Comparison of ENCODE assay signal across 11 cellular contexts in genomic region chr1:19478241-19478780, GRCh38. TPM values are rescaled to one million over a fixed set of nuclear protein-coding genes. Genes with fewer than 3 reads are reported as not detected.
DNase-seq lines count a peak whose midpoint lies in the region; ATAC-seq lines count a peak whose summit lies in the region.
"Had no signal": no experiment of that assay in that cellular context is flagged by ENCODE, and none has a peak within 500 bp of the region (broad histone marks: within the 10 kb centered on the region; RNA-seq: fewer than 3 reads in every experiment).

No MANE protein-coding gene starts in this region.

- H3K4me3 ChIP-seq in CD4-positive, CD25-positive, alpha-beta regulatory T cell (ENCODE audit: low read depth, low read length), result peak overlapping the region; percentile 78
- no peak overlapping the region for H3K4me3 ChIP-seq in GM23248

- H3K36me3 ChIP-seq in CD4-positive, CD25-positive, alpha-beta regulatory T cell (ENCODE audit: control insufficient read depth, insufficient read depth, low read length), result peaks cover 23% of the 10 kb centered on the region
- H3K36me3 ChIP-seq in GM23248 (ENCODE audit: low read depth), result peaks cover 6% of the 10 kb centered on the region; the same call in 1 of the 2 replicates

- no peaks in the 10 kb centered on the region for H3K9me3 ChIP-seq in CD4-positive, CD25-positive, alpha-beta regulatory T cell (ENCODE audit: control insufficient read depth in 2 of 2, low read length in 2 of 2)
- H3K9me3 ChIP-seq in GM23248 (ENCODE audit: low read depth), result no peaks in the 10 kb centered on the region

- no peak overlapping the region for H2AFZ ChIP-seq in GM23248

- peaks cover 99% of the 10 kb centered on the region for H3K4me1 ChIP-seq in CD4-positive, CD25-positive, alpha-beta regulatory T cell (ENCODE audit: control insufficient read depth, insufficient read depth, low read length, poor library complexity, severe bottlenecking)
- peaks cover 38% of the 10 kb centered on the region for H3K4me1 ChIP-seq in GM23248 (ENCODE audit: insufficient read depth)

- H3F3A ChIP-seq in GM23248 (ENCODE audit: insufficient read depth), result peaks cover 13% of the 10 kb centered on the region

- H3K4me1 Mint-ChIP-seq in CD4-positive, CD25-positive, alpha-beta regulatory T cell, result peaks cover 33 to 100% (median 81%) of the 10 kb centered on the region in 4 donors
- H3K4me1 Mint-ChIP-seq in activated naive CD8-positive, alpha-beta T cell treated with anti-CD3 and anti-CD28 coated beads for 36 hours, result peaks cover 85% of the 10 kb centered on the region
- peaks cover 69 to 83% of the 10 kb centered on the region in 2 donors for H3K4me1 Mint-ChIP-seq in natural killer cell treated with Interleukin-12 subunit alpha and Interleukin-12 subunit beta and Interleukin-15 and Interleukin-18, amount 100 ng/mL, for 72 hours (ENCODE audit: low read depth in 2 of 2)

- peak overlapping the region; percentile 94 to 99 (median 95) for H3K27ac Mint-ChIP-seq in CD4-positive, CD25-positive, alpha-beta regulatory T cell
- H3K27ac Mint-ChIP-seq in activated naive CD8-positive, alpha-beta T cell treated with anti-CD3 and anti-CD28 coated beads for 36 hours, result peak overlapping the region; percentile 96
- peak overlapping the region; percentile 96 to 97 for H3K27ac Mint-ChIP-seq in natural killer cell treated with Interleukin-12 subunit alpha and Interleukin-12 subunit beta and Interleukin-15 and Interleukin-18, amount 100 ng/mL, for 72 hours

- H3K4me3 Mint-ChIP-seq in CD4-positive, CD25-positive, alpha-beta regulatory T cell, result peak overlapping the region; percentile 85 to 94 (median 88)
- H3K4me3 Mint-ChIP-seq in activated naive CD8-positive, alpha-beta T cell treated with anti-CD3 and anti-CD28 coated beads for 36 hours, result peak overlapping the region; percentile 22
- H3K4me3 Mint-ChIP-seq in natural killer cell treated with Interleukin-12 subunit alpha and Interleukin-12 subunit beta and Interleukin-15 and Interleukin-18, amount 100 ng/mL, for 72 hours, result peak overlapping the region; percentile 82

- no peak for ATAC-seq in CD4-positive, CD25-positive, alpha-beta regulatory T cell (ENCODE audit: low read depth in 2 of 2)
- ATAC-seq in natural killer cell treated with Interleukin-12 subunit alpha and Interleukin-12 subunit beta and Interleukin-15 and Interleukin-18, amount 100 ng/mL, for 72 hours, result no peak
- no peak for ATAC-seq in GM21360 (IDR thresholded peaks at IDR 0.05; ENCODE audit: unreplicated experiment)

- peaks cover 100% of the 10 kb centered on the region for H3K79me2 ChIP-seq in GM23248 (ENCODE audit: insufficient read depth)

- H3K4me2 ChIP-seq in GM23248 (ENCODE audit: unreplicated experiment), result no peak overlapping the region

- DNase-seq in CD4-positive, CD25-positive, alpha-beta regulatory T cell, result no peak
- DNase-seq in GM23248, result no peak
- DNase-seq in activated naive CD8-positive, alpha-beta T cell treated with anti-CD3 and anti-CD28 coated beads for 36 hours, result no peak
- DNase-seq in natural killer cell treated with Interleukin-12 subunit alpha and Interleukin-12 subunit beta and Interleukin-15 and Interleukin-18, amount 100 ng/mL, for 72 hours (ENCODE audit: low spot score), result no peak
- no peak for DNase-seq in RKO (ENCODE audit: low spot score)
- DNase-seq in NCI-H1694 treated with DMSO at 0.1 percent for 48 hours (lab: John Stamatoyannopoulos, UW), result no peak
- no peak for DNase-seq in AML-193 (lab: John Stamatoyannopoulos, UW)
- DNase-seq: activated CD4-positive, alpha-beta T cell treated with anti-CD3 and anti-CD28 coated beads, Interleukin-2, amount 50 U/mL, for 4 hours; NCI-H2107; stimulated activated CD4-positive, alpha-beta T cell treated with anti-CD3 and anti-CD28 coated beads, Interleukin-1b, Interleukin-23, amount 100 ng/mL, for 48 hours had no signal

- H3K27me3 ChIP-seq in CD4-positive, CD25-positive, alpha-beta regulatory T cell (ENCODE audit: control insufficient read depth, insufficient read depth, low read length), result no peaks in the 10 kb centered on the region
- no peaks in the 10 kb centered on the region for H3K27me3 ChIP-seq in GM23248 (replicated peaks; ENCODE audit: insufficient read depth)

- in situ Hi-C loops in GM23248 (cut with MboI), result no loop called here

- 69 to 72% methylated on average over 11 of the region's 11 CpGs for WGBS in GM23248 (ENCODE audit: low coverage in 1 of 2, low lambda C conversion rate in 2 of 2, missing lambda C conversion rate in 2 of 2), 2 experiments

- H3K9me2 ChIP-seq in GM23248 (ENCODE audit: insufficient read depth), result no peaks in the 10 kb centered on the region

- H3K36me3 Mint-ChIP-seq in CD4-positive, CD25-positive, alpha-beta regulatory T cell, result peaks cover 31% of the 10 kb centered on the region
- peaks cover 35% of the 10 kb centered on the region for H3K36me3 Mint-ChIP-seq in activated naive CD8-positive, alpha-beta T cell treated with anti-CD3 and anti-CD28 coated beads for 36 hours
- no peaks in the 10 kb centered on the region for H3K36me3 Mint-ChIP-seq in natural killer cell treated with Interleukin-12 subunit alpha and Interleukin-12 subunit beta and Interleukin-15 and Interleukin-18, amount 100 ng/mL, for 72 hours

- H3K9ac ChIP-seq in GM23248, result 0 out of 2 replicates have a peak overlapping the region, but pooled peaks have one; percentile 5

- H4K20me1 ChIP-seq in GM23248 (ENCODE audit: insufficient read depth), result peaks cover 71% of the 10 kb centered on the region

- no peaks in the 10 kb centered on the region for H3K9me3 Mint-ChIP-seq in CD4-positive, CD25-positive, alpha-beta regulatory T cell
- no peaks in the 10 kb centered on the region for H3K9me3 Mint-ChIP-seq in activated naive CD8-positive, alpha-beta T cell treated with anti-CD3 and anti-CD28 coated beads for 36 hours
- no peaks in the 10 kb centered on the region for H3K9me3 Mint-ChIP-seq in natural killer cell treated with Interleukin-12 subunit alpha and Interleukin-12 subunit beta and Interleukin-15 and Interleukin-18, amount 100 ng/mL, for 72 hours

- peak overlapping the region; percentile 83 for H3K27ac ChIP-seq in CD4-positive, CD25-positive, alpha-beta regulatory T cell (ENCODE audit: insufficient read depth, low read length, poor library complexity, severe bottlenecking)
- H3K27ac ChIP-seq in GM23248, result no peak overlapping the region

- no peaks in the 10 kb centered on the region for H3K27me3 Mint-ChIP-seq in CD4-positive, CD25-positive, alpha-beta regulatory T cell
- H3K27me3 Mint-ChIP-seq in activated naive CD8-positive, alpha-beta T cell treated with anti-CD3 and anti-CD28 coated beads for 36 hours, result no peaks in the 10 kb centered on the region
- no peaks in the 10 kb centered on the region for H3K27me3 Mint-ChIP-seq in natural killer cell treated with Interleukin-12 subunit alpha and Interleukin-12 subunit beta and Interleukin-15 and Interleukin-18, amount 100 ng/mL, for 72 hours

RNA-seq across cellular contexts. Expression of gene CAPZB, which starts 7.0 kb away (rescaled TPM):
- 372 TPM for total RNA-seq in CD4-positive, CD25-positive, alpha-beta regulatory T cell
- 100 to 1,000 TPM; 384 to 588 (median 518) TPM for polyA plus RNA-seq in CD4-positive, CD25-positive, alpha-beta regulatory T cell
- total RNA-seq in GM23248 (2014; rRNA removed; shearing (Covaris generic)), result 188 and 229 TPM in 2 replicates
- polyA plus RNA-seq in GM23248 (2016; fragmentation: Nextera tagmentation; extraction: Ambion mirVana), result 494 and 506 TPM in 2 replicates
- total RNA-seq in activated naive CD8-positive, alpha-beta T cell treated with anti-CD3 and anti-CD28 coated beads for 36 hours, result 100 to 1,000 TPM; 324 to 332 TPM
- 100 to 1,000 TPM; 270 to 359 TPM for total RNA-seq in natural killer cell treated with Interleukin-12 subunit alpha and Interleukin-12 subunit beta and Interleukin-15 and Interleukin-18, amount 100 ng/mL, for 72 hours

Comparison
In these comparisons a context has a peak if more than half of its experiments do, and no peak if none do; other contexts are left out.
1. H3K4me3 Mint-ChIP-seq: peak in every context shown above with its lines; median percentile 88 in CD4-positive, CD25-positive, alpha-beta regulatory T cell; 82 in natural killer cell treated with Interleukin-12 subunit alpha and Interleukin-12 subunit beta and Interleukin-15 and Interleukin-18, amount 100 ng/mL, for 72 hours; 22 in activated naive CD8-positive, alpha-beta T cell treated with anti-CD3 and anti-CD28 coated beads for 36 hours.